ENCODE assay signal across 9 cellular contexts in genomic region chr1:30847358-30847972, GRCh38.
A peak's percentile ranks its signal among the peaks of the same experiment; 100 is the strongest.
DNase-seq lines count a peak whose midpoint lies in the region; ATAC-seq and TF ChIP-seq lines count a peak whose summit lies in the region.
"Had no signal": no experiment of that assay in that cellular context is flagged by ENCODE, and none has a peak within 500 bp of the region (broad histone marks: within the 10 kb centered on the region; RNA-seq: fewer than 3 reads in every experiment).

No MANE protein-coding gene starts in this region.

- H3K4me1 ChIP-seq in A673 (ENCODE audit: insufficient read depth, low read length, poor library complexity, severe bottlenecking) (no peaks in the 10 kb centered on the region), fibroblast of lung (ENCODE audit: control insufficient read depth, extremely low read depth, insufficient read depth, low read length) (no peaks in the 10 kb centered on the region), mucosa of stomach (ENCODE audit: control insufficient read depth, insufficient read depth, low read length) (peaks cover 23% of the 10 kb centered on the region)

- intact Hi-C loops in A673 (cut with micrococcal nuclease; ENCODE audit: unreplicated experiment) = no loop called here

- no peak for TF ChIP-seq CTCF in A673 (conservative IDR thresholded peaks at IDR 0.05; ENCODE audit: low read depth, low read length)
- no peak for TF ChIP-seq CTCF in fibroblast of lung (conservative IDR thresholded peaks at IDR 0.05 in 1 of 2, IDR thresholded peaks at IDR 0.05 in 1 of 2; ENCODE audit: low read depth in 1 of 2, low read length in 2 of 2)

- H3K36me3 ChIP-seq in A673 (ENCODE audit: insufficient read depth, low read length, poor library complexity, severe bottlenecking) (no peaks in the 10 kb centered on the region), fibroblast of lung (ENCODE audit: control insufficient read depth, insufficient read depth, low read length) (no peaks in the 10 kb centered on the region), mucosa of stomach (ENCODE audit: control insufficient read depth, insufficient read depth, low read length) (no peaks in the 10 kb centered on the region)
- H3K36me3 ChIP-seq: BLaER1 treated with 17β-estradiol and CSF1 and Interleukin-3, amounts not matched to agents 10 nM and 100 nM had no signal

- no peaks in the 10 kb centered on the region for H3K79me2 ChIP-seq in fibroblast of lung (ENCODE audit: control insufficient read depth, insufficient read depth, low read length)

- no peaks in the 10 kb centered on the region for H4K20me1 ChIP-seq in fibroblast of lung (ENCODE audit: control insufficient read depth, extremely low read depth, insufficient read depth, low read length)

- H3K9me3 ChIP-seq in A673 (ENCODE audit: low read depth, low read length, poor library complexity, severe bottlenecking) = no peaks in the 10 kb centered on the region
- H3K9me3 ChIP-seq in fibroblast of lung (ENCODE audit: control insufficient read depth, insufficient read depth, low read depth, low read length) = no peaks in the 10 kb centered on the region
- H3K9me3 ChIP-seq in mucosa of stomach (ENCODE audit: control insufficient read depth, low read length) = no peaks in the 10 kb centered on the region
- H3K9me3 ChIP-seq: BLaER1 treated with 17β-estradiol and CSF1 and Interleukin-3, amounts not matched to agents 10 nM and 100 nM had no signal

- ATAC-seq in HG02763 (IDR thresholded peaks at IDR 0.05; ENCODE audit: unreplicated experiment) (no peak), HG03175 (IDR thresholded peaks at IDR 0.05; ENCODE audit: unreplicated experiment) (no peak)

- peaks cover 81% of the 10 kb centered on the region for H3K27me3 ChIP-seq in A673 (replicated peaks; ENCODE audit: insufficient read depth, low read depth, low read length, poor library complexity)
- H3K27me3 ChIP-seq in fibroblast of lung (ENCODE audit: control insufficient read depth, insufficient read depth, low read length) = no peaks in the 10 kb centered on the region
- H3K27me3 ChIP-seq in mucosa of stomach (ENCODE audit: control insufficient read depth, insufficient read depth, low read length) = peaks cover 7% of the 10 kb centered on the region

- H3K9ac ChIP-seq in fibroblast of lung (ENCODE audit: insufficient read depth, low read length) (no peak overlapping the region), mucosa of stomach (ENCODE audit: low read length) (peak overlapping the region; percentile 69)
- H3K9ac ChIP-seq: BLaER1 treated with 17β-estradiol and CSF1 and Interleukin-3, amounts not matched to agents 10 nM and 100 nM had no signal

- no peak overlapping the region for H3K4me2 ChIP-seq in fibroblast of lung (ENCODE audit: extremely low read depth, insufficient read depth, low read length)

- POLR2A ChIA-PET in A673 (lab: Charles Lee; ENCODE audit: low non-redundant PET) = no interaction called here

- H2AFZ ChIP-seq in fibroblast of lung (ENCODE audit: low read length) = peak overlapping the region; percentile 27

- no peak overlapping the region for H3K27ac ChIP-seq in A673 (ENCODE audit: low read depth, low read length, poor library complexity, severe bottlenecking)
- no peak overlapping the region for H3K27ac ChIP-seq in fibroblast of lung (ENCODE audit: insufficient read depth, low read length)
- H3K27ac ChIP-seq: BLaER1 treated with 17β-estradiol and CSF1 and Interleukin-3, amounts not matched to agents 10 nM and 100 nM had no signal

- BruUV-seq in A673 (replicated peaks; lab: Mats Ljungman, UMichigan) = no TSS peak

- no peak overlapping the region for H3K4me3 ChIP-seq in A673 (ENCODE audit: low read depth, low read length, poor library complexity, severe bottlenecking)
- H3K4me3 ChIP-seq in fibroblast of lung (replicated peaks in 1 of 4; ENCODE audit: control extremely low read depth in 1 of 4, insufficient read depth in 1 of 4, low read depth in 3 of 4, low read length in 4 of 4) = no peak overlapping the region
- no peak overlapping the region for H3K4me3 ChIP-seq in mucosa of stomach (ENCODE audit: low read length)
- H3K4me3 ChIP-seq: BLaER1 treated with 17β-estradiol and CSF1 and Interleukin-3, amounts not matched to agents 10 nM and 100 nM had no signal

- CTCF ChIA-PET in A673 (lab: Charles Lee) = no interaction called here

- DNase-seq in A673 (ENCODE audit: low spot score) (peak; percentile 26), NCI-H526 treated with DMSO at 0.1 percent for 48 hours (lab: John Stamatoyannopoulos, UW) (peak; percentile 38), fibroblast of lung (ENCODE audit: low read depth in 2 of 2) (peak; percentile 65 to 82), NCI-H1092 treated with DMSO at 0.1 percent for 48 hours (lab: John Stamatoyannopoulos, UW) (no peak), GOT3 (lab: John Stamatoyannopoulos, UW) (no peak)

Comparison
In these comparisons a context has a peak if more than half of its experiments do, and no peak if none do; other contexts are left out.
1. DNase-seq: peak in A673 (single experiment), NCI-H526 treated with DMSO at 0.1 percent for 48 hours (single experiment) and fibroblast of lung (2 of 2); none in NCI-H1092 treated with DMSO at 0.1 percent for 48 hours (single experiment) and GOT3 (single experiment).